ENCODE assay signal across 9 cellular contexts in the genomic region with DNA sequence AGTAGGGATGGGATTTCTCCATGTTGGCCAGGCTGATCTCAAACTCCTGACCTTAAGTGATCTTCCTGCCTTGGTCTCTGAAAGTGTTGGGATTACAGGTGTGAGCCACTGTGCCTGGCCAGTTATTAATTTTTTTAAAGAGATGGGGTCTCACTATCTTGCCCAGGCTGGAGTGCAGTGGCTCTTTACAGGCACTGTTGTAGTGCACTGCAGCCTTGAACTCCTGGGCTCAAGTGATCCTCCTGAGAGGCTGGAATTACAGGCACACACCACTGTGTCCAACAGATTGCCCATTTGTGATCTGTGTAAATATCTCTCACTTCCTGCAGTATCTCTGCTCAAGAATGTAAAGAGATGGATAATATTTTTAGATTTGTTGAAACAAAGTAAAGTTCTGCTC.
"Had no signal": no experiment of that assay in that cellular context is flagged by ENCODE, and none has a peak within 500 bp of the region (broad histone marks: within the 10 kb centered on the region; RNA-seq: fewer than 3 reads in every experiment).

No MANE protein-coding gene starts in this region.

- H2AFZ ChIP-seq: GM23248 had no signal

- ATAC-seq: HCT116 had no signal

- H3K4me3 ChIP-seq: GM23248, HAP-1 had no signal

- H3K4me1 ChIP-seq: HAP-1 had no signal

- H3K27ac ChIP-seq: GM23248, KMS-11 had no signal

- H3K9me3 ChIP-seq: HAP-1 had no signal

- DNase-seq: GM23248, GOT3, H7, IMR-90, Karpas-422, KBM-7 had no signal

- H3K4me2 ChIP-seq: KMS-11 had no signal

- H3K9ac ChIP-seq: GM23248, KMS-11 had no signal
